In genomic region chr1:94408104-94408503, GRCh38 we compare ENCODE assay signal across 25 cellular contexts.
"Had no signal": no experiment of that assay in that cellular context is flagged by ENCODE, and none has a peak within 500 bp of the region (broad histone marks: within the 10 kb centered on the region; RNA-seq: fewer than 3 reads in every experiment).

No MANE protein-coding gene starts in this region.

- H3K9me3 ChIP-seq: esophagus muscularis mucosa, gastrocnemius medialis, heart right ventricle, ovary, stomach, thoracic aorta, transverse colon had no signal

- H3K36me3 ChIP-seq: esophagus muscularis mucosa, gastrocnemius medialis, heart right ventricle, ovary, stomach, thoracic aorta, transverse colon had no signal

- H3K4me3 Mint-ChIP-seq: dendritic cell treated with granulocyte-macrophage colony-stimulating factor and Interleukin-4, amounts not matched to agents 40 ng/mL and 50 ng/mL, for 4 days; effector memory CD8-positive, alpha-beta T cell; immature natural killer cell; naive thymus-derived CD4-positive, alpha-beta T cell; neural crest cell had no signal

- H3K9me3 Mint-ChIP-seq: dendritic cell treated with granulocyte-macrophage colony-stimulating factor and Interleukin-4, amounts not matched to agents 40 ng/mL and 50 ng/mL, for 4 days; effector memory CD8-positive, alpha-beta T cell; immature natural killer cell had no signal

- H3K27ac Mint-ChIP-seq: dendritic cell treated with granulocyte-macrophage colony-stimulating factor and Interleukin-4, amounts not matched to agents 40 ng/mL and 50 ng/mL, for 4 days; effector memory CD8-positive, alpha-beta T cell; immature natural killer cell; naive thymus-derived CD4-positive, alpha-beta T cell had no signal

- H3K4me3 ChIP-seq: esophagus muscularis mucosa, gastrocnemius medialis, heart right ventricle, lung, ovary, stomach, thoracic aorta, transverse colon had no signal

- H3K27me3 ChIP-seq: gastrocnemius medialis, heart right ventricle, ovary, stomach, transverse colon had no signal

- ATAC-seq: effector memory CD8-positive, alpha-beta T cell; gastrocnemius medialis; heart right ventricle; left cardiac atrium; left ventricle myocardium superior; naive thymus-derived CD4-positive, alpha-beta T cell; right cardiac atrium had no signal

- H3K36me3 Mint-ChIP-seq: immature natural killer cell; naive thymus-derived CD4-positive, alpha-beta T cell had no signal

- H3K27ac ChIP-seq: epithelial cell of prostate, esophagus muscularis mucosa, gastrocnemius medialis, heart right ventricle, ovary, stomach, thoracic aorta, transverse colon had no signal

- H3K4me1 ChIP-seq: esophagus muscularis mucosa, gastrocnemius medialis, heart right ventricle, stomach, transverse colon had no signal

- DNase-seq: effector memory CD8-positive, alpha-beta T cell; gastrocnemius medialis; heart right ventricle; hypothalamus; immature natural killer cell; kidney; left cardiac atrium; left ventricle myocardium superior; mesenchymal stem cell; naive thymus-derived CD4-positive, alpha-beta T cell; nucleus accumbens; ovary; right cardiac atrium; small intestine; stimulated activated CD4-positive, alpha-beta T cell treated with anti-CD3 and anti-CD28 coated beads, Interleukin-12 subunit alpha, Interleukin-12 subunit beta, amount 100 ng/mL, for 4 hours; stimulated activated naive CD4-positive, alpha-beta T cell; stomach; substantia nigra; transverse colon had no signal

- H3K4me1 Mint-ChIP-seq: immature natural killer cell; naive thymus-derived CD4-positive, alpha-beta T cell; neural crest cell had no signal
